In the genomic region with DNA sequence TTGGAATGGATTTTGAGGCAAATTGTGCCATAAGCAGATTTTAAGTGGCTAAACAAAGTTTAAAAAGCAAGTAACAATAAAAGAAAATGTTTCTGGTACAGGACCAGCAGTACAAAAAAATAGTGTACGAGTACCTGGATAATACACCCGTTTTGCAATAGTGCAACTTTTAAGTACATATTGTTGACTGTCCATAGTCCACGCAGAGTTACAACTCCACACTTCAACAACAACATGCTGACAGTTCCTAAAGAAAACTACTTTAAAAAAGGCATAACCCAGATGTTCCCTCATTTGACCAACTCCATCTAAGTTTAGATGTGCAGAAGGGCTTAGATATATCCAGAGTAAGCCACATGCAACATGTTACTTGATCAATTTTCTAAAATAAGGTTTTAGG, we compare ENCODE assay signal across 1 cellular context.
TF ChIP-seq lines count a peak whose summit lies in the region.

No MANE protein-coding gene starts in this region.

TF ChIP-seq in SK-N-SH, 30 proteins besides CTCF, POLR2A, EP300 and RAD21 (continued from another document):
- no peak for TF ChIP-seq USF2 (IDR thresholded peaks at IDR 0.05; ENCODE audit: borderline replicate concordance, low read depth, low read length)
